Comparison of ENCODE assay signal across 14 cellular contexts in genomic region chr11:28346721-28347120, GRCh38.
"Had no signal": no experiment of that assay in that cellular context is flagged by ENCODE, and none has a peak within 500 bp of the region (broad histone marks: within the 10 kb centered on the region; RNA-seq: fewer than 3 reads in every experiment).

No MANE protein-coding gene starts in this region.

- H3K4me1 ChIP-seq: left ventricle myocardium inferior had no signal

- H3K9me3 ChIP-seq: left ventricle myocardium inferior, thoracic aorta had no signal

- FAIRE-seq: islet of Langerhans had no signal

- H3K4me3 Mint-ChIP-seq: activated naive CD8-positive, alpha-beta T cell treated with anti-CD3 and anti-CD28 coated beads, Interleukin-2, amount 10 ng/mL, durations not matched to agents 7 days and 5 days; effector memory CD8-positive, alpha-beta T cell; memory B cell; natural killer cell treated with Interleukin-12 subunit alpha and Interleukin-12 subunit beta and Interleukin-15 and Interleukin-18, amount 100 ng/mL, for 72 hours; stimulated activated effector memory CD8-positive, alpha-beta T cell treated with anti-CD3 and anti-CD28 coated beads, Interleukin-12 subunit alpha, Interleukin-12 subunit beta, amount 100 ng/mL, for 72 hours had no signal

- H3K36me3 Mint-ChIP-seq: activated naive CD8-positive, alpha-beta T cell treated with anti-CD3 and anti-CD28 coated beads, Interleukin-2, amount 10 ng/mL, durations not matched to agents 7 days and 5 days; memory B cell; natural killer cell treated with Interleukin-12 subunit alpha and Interleukin-12 subunit beta and Interleukin-15 and Interleukin-18, amount 100 ng/mL, for 72 hours; stimulated activated effector memory CD8-positive, alpha-beta T cell treated with anti-CD3 and anti-CD28 coated beads, Interleukin-12 subunit alpha, Interleukin-12 subunit beta, amount 100 ng/mL, for 72 hours had no signal

- DNase-seq: activated naive CD4-positive, alpha-beta T cell; activated naive CD8-positive, alpha-beta T cell treated with anti-CD3 and anti-CD28 coated beads, Interleukin-2, amount 10 ng/mL, durations not matched to agents 7 days and 5 days; anterior cingulate cortex; dermis blood vessel endothelial cell; effector memory CD8-positive, alpha-beta T cell; erythroblast; left ventricle myocardium inferior; posterior cingulate gyrus; retina had no signal

- H3K27ac Mint-ChIP-seq: activated naive CD8-positive, alpha-beta T cell treated with anti-CD3 and anti-CD28 coated beads, Interleukin-2, amount 10 ng/mL, durations not matched to agents 7 days and 5 days; effector memory CD8-positive, alpha-beta T cell; memory B cell; natural killer cell treated with Interleukin-12 subunit alpha and Interleukin-12 subunit beta and Interleukin-15 and Interleukin-18, amount 100 ng/mL, for 72 hours; stimulated activated effector memory CD8-positive, alpha-beta T cell treated with anti-CD3 and anti-CD28 coated beads, Interleukin-12 subunit alpha, Interleukin-12 subunit beta, amount 100 ng/mL, for 72 hours had no signal

- H3K27ac ChIP-seq: left ventricle myocardium inferior, thoracic aorta had no signal

- H3K9me3 Mint-ChIP-seq: activated naive CD8-positive, alpha-beta T cell treated with anti-CD3 and anti-CD28 coated beads, Interleukin-2, amount 10 ng/mL, durations not matched to agents 7 days and 5 days; memory B cell had no signal

- H3K4me1 Mint-ChIP-seq: activated naive CD8-positive, alpha-beta T cell treated with anti-CD3 and anti-CD28 coated beads, Interleukin-2, amount 10 ng/mL, durations not matched to agents 7 days and 5 days; memory B cell; stimulated activated effector memory CD8-positive, alpha-beta T cell treated with anti-CD3 and anti-CD28 coated beads, Interleukin-12 subunit alpha, Interleukin-12 subunit beta, amount 100 ng/mL, for 72 hours had no signal

- H3K4me3 ChIP-seq: left ventricle myocardium inferior, thoracic aorta had no signal

- H3K27me3 Mint-ChIP-seq: activated naive CD8-positive, alpha-beta T cell treated with anti-CD3 and anti-CD28 coated beads, Interleukin-2, amount 10 ng/mL, durations not matched to agents 7 days and 5 days; effector memory CD8-positive, alpha-beta T cell; memory B cell; natural killer cell treated with Interleukin-12 subunit alpha and Interleukin-12 subunit beta and Interleukin-15 and Interleukin-18, amount 100 ng/mL, for 72 hours had no signal

- H3K36me3 ChIP-seq: left ventricle myocardium inferior, thoracic aorta had no signal
